32 cellular contexts compared by ENCODE assay signal in genomic region chr1:42807056-42807668, GRCh38. TPM values are rescaled to one million over a fixed set of nuclear protein-coding genes. Genes with fewer than 3 reads are reported as not detected.
A peak's percentile ranks its signal among the peaks of the same experiment; 100 is the strongest.
DNase-seq lines count a peak whose midpoint lies in the region; ATAC-seq and TF ChIP-seq lines count a peak whose summit lies in the region.
"Had no signal": no experiment of that assay in that cellular context is flagged by ENCODE, and none has a peak within 500 bp of the region (broad histone marks: within the 10 kb centered on the region; RNA-seq: fewer than 3 reads in every experiment).

No MANE protein-coding gene starts in this region.

- peaks cover 23% of the 10 kb centered on the region for H3K36me3 ChIP-seq in thymus (ENCODE audit: control insufficient read depth, insufficient read depth)
- H3K36me3 ChIP-seq: right lobe of liver had no signal

- H3K27ac ChIP-seq in thymus (ENCODE audit: low read depth) = peak overlapping the region; percentile 53
- H3K27ac ChIP-seq: coronary artery, right lobe of liver, tibial artery had no signal

- no peak for ATAC-seq in activated naive CD4-positive, alpha-beta T cell treated with anti-CD3 and anti-CD28 coated beads, Interleukin-2, amount 50 U/mL, for 72 hours
- no peak for ATAC-seq in GM21723 (IDR thresholded peaks at IDR 0.05; ENCODE audit: unreplicated experiment)
- ATAC-seq: activated naive CD8-positive, alpha-beta T cell treated with anti-CD3 and anti-CD28 coated beads, Interleukin-2, amount 50 U/mL, for 24 hours; activated T-cell treated with anti-CD3 and anti-CD28 coated beads, Interleukin-2, amount 50 U/mL, for 4 hours; HCT116; left ventricle myocardium superior; natural killer cell; right lobe of liver had no signal

- no peaks in the 10 kb centered on the region for H3K9me3 Mint-ChIP-seq in activated naive CD4-positive, alpha-beta T cell treated with anti-CD3 and anti-CD28 coated beads, Interleukin-2, amount 10 ng/mL, durations not matched to agents 7 days and 5 days
- H3K9me3 Mint-ChIP-seq in activated naive CD4-positive, alpha-beta T cell treated with anti-CD3 and anti-CD28 coated beads, Interleukin-2, amount 50 U/mL, for 72 hours = no peaks in the 10 kb centered on the region
- H3K9me3 Mint-ChIP-seq in endothelial cell (ENCODE audit: unreplicated experiment) = peaks cover 4% of the 10 kb centered on the region
- H3K9me3 Mint-ChIP-seq: activated naive CD8-positive, alpha-beta T cell treated with anti-CD3 and anti-CD28 coated beads, Interleukin-2, amount 50 U/mL, for 24 hours; activated T-cell treated with anti-CD3 and anti-CD28 coated beads, Interleukin-2, amount 50 U/mL, for 4 hours; natural killer cell had no signal

- no peaks in the 10 kb centered on the region for H3K27me3 ChIP-seq in thymus (ENCODE audit: control insufficient read depth, insufficient read depth)
- H3K27me3 ChIP-seq: right lobe of liver, tibial artery had no signal

- peak overlapping the region; percentile 29 for H3K27ac Mint-ChIP-seq in activated naive CD4-positive, alpha-beta T cell treated with anti-CD3 and anti-CD28 coated beads, Interleukin-2, amount 10 ng/mL, durations not matched to agents 7 days and 5 days
- no peak overlapping the region for H3K27ac Mint-ChIP-seq in activated naive CD4-positive, alpha-beta T cell treated with anti-CD3 and anti-CD28 coated beads, Interleukin-2, amount 50 U/mL, for 72 hours
- H3K27ac Mint-ChIP-seq in endothelial cell (ENCODE audit: unreplicated experiment) = no peak overlapping the region
- H3K27ac Mint-ChIP-seq: activated naive CD8-positive, alpha-beta T cell treated with anti-CD3 and anti-CD28 coated beads, Interleukin-2, amount 50 U/mL, for 24 hours; B cell; natural killer cell; progenitor cell of endocrine pancreas had no signal

- no peaks in the 10 kb centered on the region for H3K9me3 ChIP-seq in thymus (ENCODE audit: control insufficient read depth)
- H3K9me3 ChIP-seq: right lobe of liver, tibial artery had no signal

- CTCF ChIA-PET in activated naive CD4-positive, alpha-beta T cell treated with anti-CD3 and anti-CD28 coated beads, Interleukin-2, amount 10 ng/mL, durations not matched to agents 7 days and 5 days (lab: Charles Lee) = interaction anchor here (1.3 kb wide), 1 partner anchor 29 kb away, joined by 4 read pairs; no protein-coding TSS in a partner anchor

- H3K4me1 ChIP-seq in thymus (ENCODE audit: control insufficient read depth, insufficient read depth, low read length) = peaks cover 7% of the 10 kb centered on the region
- H3K4me1 ChIP-seq: right lobe of liver, tibial artery had no signal

- H3K4me3 Mint-ChIP-seq in activated naive CD4-positive, alpha-beta T cell treated with anti-CD3 and anti-CD28 coated beads, Interleukin-2, amount 10 ng/mL, durations not matched to agents 7 days and 5 days = no peak overlapping the region
- H3K4me3 Mint-ChIP-seq in endothelial cell (ENCODE audit: unreplicated experiment) = peak overlapping the region; percentile 25
- H3K4me3 Mint-ChIP-seq: activated naive CD8-positive, alpha-beta T cell treated with anti-CD3 and anti-CD28 coated beads, Interleukin-2, amount 50 U/mL, for 24 hours; activated T-cell treated with anti-CD3 and anti-CD28 coated beads, Interleukin-2, amount 50 U/mL, for 4 hours; B cell; natural killer cell had no signal

- H3K27me3 Mint-ChIP-seq in activated naive CD4-positive, alpha-beta T cell treated with anti-CD3 and anti-CD28 coated beads, Interleukin-2, amount 10 ng/mL, durations not matched to agents 7 days and 5 days = no peaks in the 10 kb centered on the region
- no peaks in the 10 kb centered on the region for H3K27me3 Mint-ChIP-seq in endothelial cell (ENCODE audit: unreplicated experiment)
- H3K27me3 Mint-ChIP-seq: activated naive CD8-positive, alpha-beta T cell treated with anti-CD3 and anti-CD28 coated beads, Interleukin-2, amount 50 U/mL, for 24 hours; B cell; progenitor cell of endocrine pancreas had no signal

- H3K4me1 Mint-ChIP-seq in activated naive CD4-positive, alpha-beta T cell treated with anti-CD3 and anti-CD28 coated beads, Interleukin-2, amount 10 ng/mL, durations not matched to agents 7 days and 5 days = peaks cover 16% of the 10 kb centered on the region
- no peaks in the 10 kb centered on the region for H3K4me1 Mint-ChIP-seq in endothelial cell (ENCODE audit: unreplicated experiment)
- H3K4me1 Mint-ChIP-seq: B cell had no signal

- no peak for TF ChIP-seq CTCF in endothelial cell (IDR thresholded peaks at IDR 0.05; ENCODE audit: unreplicated experiment)

- DNase-seq in activated naive CD4-positive, alpha-beta T cell treated with anti-CD3 and anti-CD28 coated beads, Interleukin-2, amount 10 ng/mL, durations not matched to agents 7 days and 5 days = no peak
- no peak for DNase-seq in activated naive CD4-positive, alpha-beta T cell treated with anti-CD3 and anti-CD28 coated beads, Interleukin-2, amount 50 U/mL, for 72 hours (ENCODE audit: low spot score in 2 of 2)
- DNase-seq in NCI-H524 treated with DMSO at 0.1 percent for 48 hours (lab: John Stamatoyannopoulos, UW) (peak; percentile 98), endothelial cell (ENCODE audit: low spot score) (no peak), NCI-H526 treated with DMSO at 0.1 percent for 48 hours (lab: John Stamatoyannopoulos, UW) (no peak), 8988T (no peak)
- DNase-seq: activated CD4-positive, alpha-beta T cell treated with anti-CD3 and anti-CD28 coated beads for 48 hours; activated gamma-delta T cell treated with Interleukin-2 at 50 U/mL for 16 hours; activated naive CD8-positive, alpha-beta T cell treated with anti-CD3 and anti-CD28 coated beads, Interleukin-2, amount 50 U/mL, for 24 hours; activated T-cell treated with anti-CD3 and anti-CD28 coated beads, Interleukin-2, amount 50 U/mL, for 4 hours; DMS153; effector CD8-positive, alpha-beta T cell; head of caudate nucleus; Karpas-422; left ventricle myocardium superior; natural killer cell; NCI-H1436; NCI-H2107; nucleus accumbens; right lobe of liver; Right ventricle myocardium superior; stimulated activated CD4-positive, alpha-beta T cell treated with anti-CD3 and anti-CD28 coated beads, Interleukin-2, amount 100 ng/mL, for 48 hours; T-helper 9 cell; tibial artery had no signal

- peaks cover 16% of the 10 kb centered on the region for H3K36me3 Mint-ChIP-seq in activated naive CD4-positive, alpha-beta T cell treated with anti-CD3 and anti-CD28 coated beads, Interleukin-2, amount 10 ng/mL, durations not matched to agents 7 days and 5 days
- H3K36me3 Mint-ChIP-seq in activated naive CD4-positive, alpha-beta T cell treated with anti-CD3 and anti-CD28 coated beads, Interleukin-2, amount 50 U/mL, for 72 hours = peaks cover 5 to 11% of the 10 kb centered on the region in 2 donors
- H3K36me3 Mint-ChIP-seq in endothelial cell (ENCODE audit: low read depth, unreplicated experiment) = peaks cover 43% of the 10 kb centered on the region
- H3K36me3 Mint-ChIP-seq: natural killer cell had no signal

- no peak overlapping the region for H3K4me3 ChIP-seq in thymus (ENCODE audit: low read length)
- H3K4me3 ChIP-seq: coronary artery, right lobe of liver, tibial artery had no signal

RNA-seq across cellular contexts. Expression of gene ERMAP, which starts 9.8 kb away (rescaled TPM):
- 1 to 10 TPM; 4.3 to 5.0 TPM for total RNA-seq in activated naive CD4-positive, alpha-beta T cell treated with anti-CD3 and anti-CD28 coated beads, Interleukin-2, amount 50 U/mL, for 72 hours
- 12.4 TPM for total RNA-seq in endothelial cell (ENCODE audit: unreplicated experiment)
- 5.0 TPM for polyA plus RNA-seq in thymus

RNA-seq across cellular contexts. Expression of gene SVBP, which starts 10.0 kb away (rescaled TPM):
- total RNA-seq in activated naive CD4-positive, alpha-beta T cell treated with anti-CD3 and anti-CD28 coated beads, Interleukin-2, amount 50 U/mL, for 72 hours = 10 to 100 TPM; 15.8 to 30.6 TPM
- total RNA-seq in endothelial cell (ENCODE audit: unreplicated experiment) = 55.1 TPM
- 65.1 TPM for polyA plus RNA-seq in thymus

RNA-seq across cellular contexts. Expression of gene TMEM269, which starts 22.4 kb away (rescaled TPM):
- 1 to 10 TPM in 1 of 2 donors, under 1 TPM in 1; 0.53 to 1.7 TPM for total RNA-seq in activated naive CD4-positive, alpha-beta T cell treated with anti-CD3 and anti-CD28 coated beads, Interleukin-2, amount 50 U/mL, for 72 hours
- 0.38 TPM for total RNA-seq in endothelial cell (ENCODE audit: unreplicated experiment)
- 0.32 TPM for polyA plus RNA-seq in thymus
- total RNA-seq: cardiac septum, epithelial cell of proximal tubule, left ventricle myocardium superior, Right ventricle myocardium superior had no signal

RNA-seq across cellular contexts. Expression of gene ZNF691, which starts 39.3 kb away (rescaled TPM):
- 1 to 10 TPM; 6.3 to 9.8 TPM for total RNA-seq in activated naive CD4-positive, alpha-beta T cell treated with anti-CD3 and anti-CD28 coated beads, Interleukin-2, amount 50 U/mL, for 72 hours
- 12.0 TPM for total RNA-seq in endothelial cell (ENCODE audit: unreplicated experiment)
- 18.7 TPM for polyA plus RNA-seq in thymus

RNA-seq across cellular contexts. Expression of gene C1orf50, which starts 40.1 kb away (rescaled TPM):
- 1 to 10 TPM; 5.7 to 7.9 TPM for total RNA-seq in activated naive CD4-positive, alpha-beta T cell treated with anti-CD3 and anti-CD28 coated beads, Interleukin-2, amount 50 U/mL, for 72 hours
- 11.3 TPM for total RNA-seq in endothelial cell (ENCODE audit: unreplicated experiment)
- polyA plus RNA-seq in thymus = 4.0 TPM
